Comparison of ENCODE assay signal across 23 cellular contexts in the genomic region with DNA sequence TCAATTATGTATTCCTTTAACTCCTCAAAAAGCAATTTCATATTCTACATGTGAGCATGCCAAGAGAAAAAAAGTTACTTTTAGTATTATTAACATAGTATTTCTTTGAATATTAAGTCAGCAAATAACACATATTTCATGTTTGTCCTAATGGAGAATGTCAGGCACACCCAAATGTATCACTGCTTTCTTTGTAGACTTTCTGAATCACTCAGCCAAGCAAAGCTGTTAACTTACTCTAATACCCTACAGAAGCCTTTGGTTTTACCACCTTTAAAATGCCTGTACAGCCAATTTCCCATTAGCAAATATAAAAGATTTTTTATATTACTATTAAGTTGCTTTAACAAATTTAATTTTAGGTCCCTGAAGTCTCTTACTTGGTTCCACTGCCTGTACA.
"Had no signal": no experiment of that assay in that cellular context is flagged by ENCODE, and none has a peak within 500 bp of the region (broad histone marks: within the 10 kb centered on the region; RNA-seq: fewer than 3 reads in every experiment).

No MANE protein-coding gene starts in this region.

- H3K9me3 ChIP-seq: neutrophil, pancreas, psoas muscle, thyroid gland had no signal

- FAIRE-seq: pancreas had no signal

- DNase-seq: activated B cell treated with CpG ODN at 0.5 μM for 24 hours; activated CD4-positive, alpha-beta T cell treated with anti-CD3 and anti-CD28 coated beads for 36 hours; activated CD4-positive, alpha-beta T cell treated with anti-CD3 and anti-CD28 coated beads, Interleukin-2, amount 50 U/mL, for 4 hours; activated effector memory CD4-positive, alpha-beta T cell treated with anti-CD3 and anti-CD28 coated beads, Interleukin-2, amount 50 U/mL, for 16 hours; activated naive CD4-positive, alpha-beta T cell treated with anti-CD3 and anti-CD28 coated beads, Interleukin-2, amount 10 ng/mL, durations not matched to agents 7 days and 5 days; activated T-cell treated with anti-CD3 and anti-CD28 coated beads, Interleukin-2, amount 50 U/mL, for 72 hours; amygdala; cortex of kidney; endodermal cell; foreskin melanocyte; left ventricle myocardium superior; midbrain; pancreas; psoas muscle; right cardiac atrium; stimulated activated CD4-positive, alpha-beta T cell treated with anti-CD3 and anti-CD28 coated beads, Interleukin-12 subunit alpha, Interleukin-12 subunit beta, amount 100 ng/mL, for 4 hours; stimulated activated CD4-positive, alpha-beta T cell treated with anti-CD3 and anti-CD28 coated beads, Interleukin-4, amount 100 ng/mL, for 4 hours; stimulated activated naive CD8-positive, alpha-beta T cell treated with anti-CD3 and anti-CD28 coated beads, Interleukin-15, Interleukin-2, amounts not matched to agents 100 U/mL and 50 U/mL, for 24 hours; substantia nigra; T-helper 17 cell; thyroid gland had no signal

- H3K27ac ChIP-seq: cardiac muscle cell, neutrophil, psoas muscle, thyroid gland had no signal

- H3K4me3 ChIP-seq: cardiac muscle cell, pancreas, psoas muscle, thyroid gland had no signal

- H3K27me3 ChIP-seq: cardiac muscle cell, neutrophil, pancreas, thyroid gland had no signal

- ATAC-seq: activated CD4-positive, alpha-beta T cell treated with anti-CD3 and anti-CD28 coated beads for 36 hours; activated T-cell treated with anti-CD3 and anti-CD28 coated beads, Interleukin-2, amount 50 U/mL, for 72 hours; left ventricle myocardium superior; stimulated activated naive CD8-positive, alpha-beta T cell treated with anti-CD3 and anti-CD28 coated beads, Interleukin-15, Interleukin-2, amounts not matched to agents 100 U/mL and 50 U/mL, for 24 hours; T-helper 17 cell had no signal

- H3K36me3 ChIP-seq: cardiac muscle cell, neutrophil, pancreas, thyroid gland had no signal

- H3K4me1 ChIP-seq: thyroid gland had no signal
